ENCODE assay signal across 8 cellular contexts in the genomic region with DNA sequence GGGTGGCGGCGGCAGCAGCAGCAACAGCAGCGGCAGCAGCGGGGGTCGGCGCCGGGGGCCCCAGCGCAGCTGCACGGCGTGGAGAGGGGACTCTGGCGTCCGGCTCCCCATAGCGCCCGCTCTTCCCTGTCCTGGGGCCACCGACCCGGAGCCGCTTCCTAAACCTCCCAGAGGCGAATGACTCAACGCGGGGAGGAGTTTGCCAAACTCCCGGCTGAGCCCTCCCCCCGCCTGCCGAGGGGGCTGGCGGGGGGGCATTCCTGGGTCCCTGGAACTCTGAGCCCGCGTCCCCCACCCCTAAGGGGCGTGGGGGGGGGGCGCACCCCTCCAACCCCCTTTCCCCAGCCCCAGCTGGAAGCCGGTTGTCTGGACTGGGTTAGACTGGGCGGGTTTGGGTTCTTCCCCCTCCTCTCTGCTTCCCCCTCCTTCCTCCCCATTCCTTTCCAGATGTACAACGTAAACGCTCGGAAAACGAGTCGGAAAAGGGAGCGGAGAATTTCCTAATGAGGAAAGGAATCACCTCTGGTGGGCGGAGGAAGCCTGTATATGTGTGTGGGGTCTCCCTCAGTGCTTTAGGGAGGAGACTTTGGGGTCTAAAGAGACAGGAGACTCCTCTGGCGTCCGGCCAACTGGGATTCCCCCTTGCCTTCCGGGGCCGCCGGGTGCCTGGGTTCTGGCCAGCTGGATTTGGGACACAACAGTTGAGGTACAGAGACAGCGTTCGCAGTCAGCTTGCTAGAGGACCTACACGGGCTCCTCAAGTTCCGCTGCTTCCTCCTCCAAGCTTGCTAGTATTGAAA.
A peak's percentile ranks its signal among the peaks of the same experiment; 100 is the strongest.
DNase-seq lines count a peak whose midpoint lies in the region; ATAC-seq and TF ChIP-seq lines count a peak whose summit lies in the region.

A gene (minus strand): TSS at position 179 of the 800 bp plus-strand sequence. CDS start 68 bp downstream, at position 111.

- intact Hi-C loops in head of caudate nucleus (cut with DNase I), result no loop called here

- no peaks in the 10 kb centered on the region for H3K9me3 ChIP-seq in neutrophil

- peak within 1 kb of the TSS; percentile 91 to 94 for H3K4me3 ChIP-seq in neutrophil (ENCODE audit: low read depth in 1 of 2, low read length in 1 of 2)

- H3K36me3 Mint-ChIP-seq in activated naive CD8-positive, alpha-beta T cell, result no peaks in the 10 kb centered on the region

- H3K4me3 Mint-ChIP-seq in activated naive CD8-positive, alpha-beta T cell, result peak within 1 kb of the TSS; percentile 89

- peak within 1 kb of the TSS; percentile 92 for H3K27ac Mint-ChIP-seq in activated naive CD8-positive, alpha-beta T cell

- peaks cover 40 to 42% of the 10 kb centered on the region in 2 experiments for H3K4me1 ChIP-seq in neutrophil (ENCODE audit: control insufficient read depth in 1 of 2, insufficient read depth in 1 of 2, low read depth in 1 of 2, low read length in 1 of 2)

- TF ChIP-seq CTCF in neutrophil (IDR thresholded peaks at IDR 0.05), result no peak

- H3K27me3 ChIP-seq in neutrophil, result no peaks in the 10 kb centered on the region

- ATAC-seq in HG03571 (IDR thresholded peaks at IDR 0.05; ENCODE audit: unreplicated experiment), result no peak
- no peak for ATAC-seq in GM18873 (IDR thresholded peaks at IDR 0.05; ENCODE audit: low FRiP score, unreplicated experiment)

- H3K4me1 Mint-ChIP-seq in activated naive CD8-positive, alpha-beta T cell (ENCODE audit: low read depth), result peaks cover 54% of the 10 kb centered on the region

- H3K27ac ChIP-seq in neutrophil, result peak within 1 kb of the TSS; percentile 100

- H3K9me3 Mint-ChIP-seq in activated naive CD8-positive, alpha-beta T cell (ENCODE audit: low read depth), result no peaks in the 10 kb centered on the region

- H3K27me3 Mint-ChIP-seq in activated naive CD8-positive, alpha-beta T cell, result no peaks in the 10 kb centered on the region

- DNase-seq in ELF-1 (ENCODE audit: low read depth, low spot score) (peak; percentile 57), OCI-M1 (lab: John Stamatoyannopoulos, UW) (peak; percentile 64), head of caudate nucleus (peak in 36 of 42 donors; percentile 29 to 84 (median 50)), NCI-H1694 treated with DMSO at 0.1 percent for 48 hours (lab: John Stamatoyannopoulos, UW) (no peak)

- no peaks in the 10 kb centered on the region for H3K36me3 ChIP-seq in neutrophil
